24 cellular contexts compared by ENCODE assay signal in the genomic region with DNA sequence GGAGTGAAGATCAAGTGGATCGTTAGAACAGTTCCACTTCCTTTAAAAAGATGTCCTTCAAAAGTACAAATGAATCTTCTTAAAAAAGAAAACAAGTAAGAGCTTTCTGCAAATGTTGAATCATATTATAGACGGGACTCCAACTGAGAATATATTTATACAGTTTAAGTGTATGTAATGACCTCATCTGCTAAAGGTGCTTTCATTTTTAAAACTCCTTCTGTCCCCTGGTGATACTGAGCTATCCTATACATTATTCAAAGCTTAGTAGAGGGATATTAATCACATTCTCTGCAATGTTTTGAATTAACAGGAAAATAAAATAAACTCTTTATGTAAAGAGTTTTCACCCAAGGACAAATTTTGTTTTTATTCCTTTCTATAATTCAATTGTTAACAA.
"Had no signal": no experiment of that assay in that cellular context is flagged by ENCODE, and none has a peak within 500 bp of the region (broad histone marks: within the 10 kb centered on the region; RNA-seq: fewer than 3 reads in every experiment).

No MANE protein-coding gene starts in this region.

- H3K4me1 ChIP-seq: foreskin keratinocyte, pancreas, psoas muscle, right atrium auricular region, spleen, upper lobe of right lung had no signal

- H3K27ac ChIP-seq: cardiac muscle cell, foreskin keratinocyte, pancreas, psoas muscle, right atrium auricular region, spleen, upper lobe of right lung, VCaP had no signal

- DNase-seq: activated CD4-positive, alpha-beta memory T cell treated with anti-CD3 and anti-CD28 coated beads, Interleukin-2, amount 10 ng/mL, durations not matched to agents 7 days and 5 days; activated CD4-positive, alpha-beta T cell treated with anti-CD3 and anti-CD28 coated beads, Interleukin-2, amount 10 ng/mL, durations not matched to agents 24 days and 14 days; activated effector memory CD4-positive, alpha-beta T cell treated with Interleukin-2 at 50 U/mL for 16 hours; activated naive CD4-positive, alpha-beta T cell treated with anti-CD3 and anti-CD28 coated beads for 36 hours; activated naive CD8-positive, alpha-beta T cell treated with anti-CD3 and anti-CD28 coated beads, Interleukin-2, amount 10 ng/mL, durations not matched to agents 7 days and 5 days; activated T-cell treated with anti-CD3 and anti-CD28 coated beads, Interleukin-2, amount 50 U/mL, for 72 hours; amniotic stem cell; cortex of kidney; effector CD4-positive, alpha-beta T cell; foreskin keratinocyte; left colon; mesenchymal stem cell; naive thymus-derived CD4-positive, alpha-beta T cell; pancreas; psoas muscle; spleen; stimulated activated CD4-positive, alpha-beta T cell treated with anti-CD3 and anti-CD28 coated beads, Interleukin-4, amount 100 ng/mL, for 4 hours; stimulated activated naive CD8-positive, alpha-beta T cell treated with anti-CD3 and anti-CD28 coated beads, Interleukin-15, Interleukin-2, amounts not matched to agents 100 U/mL and 50 U/mL, for 24 hours; upper lobe of right lung had no signal

- H3K36me3 Mint-ChIP-seq: activated naive CD8-positive, alpha-beta T cell treated with anti-CD3 and anti-CD28 coated beads, Interleukin-2, amount 10 ng/mL, durations not matched to agents 7 days and 5 days; naive thymus-derived CD4-positive, alpha-beta T cell had no signal

- H3K4me3 ChIP-seq: cardiac muscle cell, pancreas, psoas muscle, right atrium auricular region, spleen, upper lobe of right lung had no signal

- H3K4me3 Mint-ChIP-seq: activated CD4-positive, alpha-beta memory T cell treated with anti-CD3 and anti-CD28 coated beads, Interleukin-2, amount 10 ng/mL, durations not matched to agents 7 days and 5 days; activated CD4-positive, alpha-beta T cell treated with anti-CD3 and anti-CD28 coated beads, Interleukin-2, amount 10 ng/mL, durations not matched to agents 24 days and 14 days; activated naive CD4-positive, alpha-beta T cell treated with anti-CD3 and anti-CD28 coated beads for 36 hours; activated naive CD8-positive, alpha-beta T cell treated with anti-CD3 and anti-CD28 coated beads, Interleukin-2, amount 10 ng/mL, durations not matched to agents 7 days and 5 days; activated T-cell treated with anti-CD3 and anti-CD28 coated beads, Interleukin-2, amount 50 U/mL, for 72 hours; naive thymus-derived CD4-positive, alpha-beta T cell had no signal

- FAIRE-seq: keratinocyte, pancreas had no signal

- H3K9me3 ChIP-seq: pancreas, psoas muscle, right atrium auricular region, spleen, upper lobe of right lung had no signal

- H3K27me3 Mint-ChIP-seq: activated CD4-positive, alpha-beta memory T cell treated with anti-CD3 and anti-CD28 coated beads, Interleukin-2, amount 10 ng/mL, durations not matched to agents 7 days and 5 days; activated CD4-positive, alpha-beta T cell treated with anti-CD3 and anti-CD28 coated beads, Interleukin-2, amount 10 ng/mL, durations not matched to agents 24 days and 14 days; activated naive CD8-positive, alpha-beta T cell treated with anti-CD3 and anti-CD28 coated beads, Interleukin-2, amount 10 ng/mL, durations not matched to agents 7 days and 5 days; naive thymus-derived CD4-positive, alpha-beta T cell had no signal

- H3K27ac Mint-ChIP-seq: activated CD4-positive, alpha-beta memory T cell treated with anti-CD3 and anti-CD28 coated beads, Interleukin-2, amount 10 ng/mL, durations not matched to agents 7 days and 5 days; activated CD4-positive, alpha-beta T cell treated with anti-CD3 and anti-CD28 coated beads, Interleukin-2, amount 10 ng/mL, durations not matched to agents 24 days and 14 days; activated naive CD4-positive, alpha-beta T cell treated with anti-CD3 and anti-CD28 coated beads for 36 hours; activated naive CD8-positive, alpha-beta T cell treated with anti-CD3 and anti-CD28 coated beads, Interleukin-2, amount 10 ng/mL, durations not matched to agents 7 days and 5 days; activated T-cell treated with anti-CD3 and anti-CD28 coated beads, Interleukin-2, amount 50 U/mL, for 72 hours; naive thymus-derived CD4-positive, alpha-beta T cell had no signal

- H3K9me3 Mint-ChIP-seq: activated CD4-positive, alpha-beta memory T cell treated with anti-CD3 and anti-CD28 coated beads, Interleukin-2, amount 10 ng/mL, durations not matched to agents 7 days and 5 days; activated CD4-positive, alpha-beta T cell treated with anti-CD3 and anti-CD28 coated beads, Interleukin-2, amount 10 ng/mL, durations not matched to agents 24 days and 14 days; activated naive CD4-positive, alpha-beta T cell treated with anti-CD3 and anti-CD28 coated beads for 36 hours; activated naive CD8-positive, alpha-beta T cell treated with anti-CD3 and anti-CD28 coated beads, Interleukin-2, amount 10 ng/mL, durations not matched to agents 7 days and 5 days had no signal

- ATAC-seq: activated CD4-positive, CD25-positive, alpha-beta regulatory T cell treated with anti-CD3 and anti-CD28 coated beads, Interleukin-2, amount 50 U/mL, for 24 hours; activated T-cell treated with anti-CD3 and anti-CD28 coated beads, Interleukin-2, amount 50 U/mL, for 72 hours; foreskin keratinocyte; left colon; naive thymus-derived CD4-positive, alpha-beta T cell; pancreas; psoas muscle; stimulated activated naive CD8-positive, alpha-beta T cell treated with anti-CD3 and anti-CD28 coated beads, Interleukin-15, Interleukin-2, amounts not matched to agents 100 U/mL and 50 U/mL, for 24 hours; upper lobe of right lung had no signal

- H3K36me3 ChIP-seq: cardiac muscle cell, pancreas, right atrium auricular region, spleen, upper lobe of right lung had no signal

- H3K4me1 Mint-ChIP-seq: activated CD4-positive, alpha-beta memory T cell treated with anti-CD3 and anti-CD28 coated beads, Interleukin-2, amount 10 ng/mL, durations not matched to agents 7 days and 5 days; activated CD4-positive, alpha-beta T cell treated with anti-CD3 and anti-CD28 coated beads, Interleukin-2, amount 10 ng/mL, durations not matched to agents 24 days and 14 days; activated naive CD8-positive, alpha-beta T cell treated with anti-CD3 and anti-CD28 coated beads, Interleukin-2, amount 10 ng/mL, durations not matched to agents 7 days and 5 days; naive thymus-derived CD4-positive, alpha-beta T cell had no signal

- H3K27me3 ChIP-seq: cardiac muscle cell, foreskin keratinocyte, pancreas, right atrium auricular region, spleen, upper lobe of right lung had no signal
